In the genomic region with DNA sequence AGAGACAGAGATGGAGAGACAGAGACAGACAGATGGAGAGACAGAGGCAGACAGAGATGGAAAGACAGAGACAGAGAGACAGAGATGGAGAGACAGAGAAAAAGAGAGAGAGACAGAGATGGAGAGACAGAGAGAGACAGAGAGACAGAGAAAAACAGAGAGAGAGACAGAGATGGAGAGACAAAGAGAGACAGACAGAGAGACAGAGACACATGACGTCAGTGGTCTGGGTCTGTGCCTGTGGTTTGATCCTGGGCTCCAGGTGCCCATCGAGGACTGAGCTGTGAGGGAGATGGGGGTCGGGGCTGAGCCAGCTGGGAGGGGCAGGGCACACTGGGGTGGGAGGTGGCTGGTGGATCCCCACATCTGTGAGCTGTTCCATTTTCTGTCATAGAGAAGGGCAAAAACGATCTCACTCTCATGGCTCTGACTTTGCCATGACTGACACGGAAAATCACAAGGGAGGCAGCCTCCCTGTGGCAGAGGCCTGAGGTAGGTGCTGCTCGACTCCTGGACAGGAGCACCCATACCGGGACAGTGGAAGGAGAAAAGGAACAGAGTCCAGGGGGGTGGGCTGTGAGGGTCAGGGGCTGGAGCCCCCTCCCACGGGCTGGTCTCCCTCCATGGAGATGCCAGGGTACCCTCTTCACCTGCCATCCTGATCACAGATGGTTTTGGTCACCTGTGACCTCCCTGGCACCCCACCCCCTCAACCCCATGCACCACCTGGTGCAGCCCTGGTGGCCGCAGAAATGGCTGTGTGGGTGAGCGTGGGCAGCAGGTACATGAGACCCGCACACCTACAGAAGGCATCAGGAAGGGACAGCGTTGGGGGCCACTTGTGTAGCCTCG, we compare ENCODE assay signal across 25 cellular contexts. TPM values are rescaled to one million over a fixed set of nuclear protein-coding genes. Genes with fewer than 3 reads are reported as not detected.
"Had no signal": no experiment of that assay in that cellular context is flagged by ENCODE, and none has a peak within 500 bp of the region (broad histone marks: within the 10 kb centered on the region; RNA-seq: fewer than 3 reads in every experiment).

No MANE protein-coding gene starts in this region.

- H3K4me1 ChIP-seq: ascending aorta, gastroesophageal sphincter, heart right ventricle, upper lobe of right lung had no signal

- H3K9me3 ChIP-seq: ascending aorta, gastroesophageal sphincter, heart right ventricle, neutrophil, thoracic aorta, upper lobe of right lung had no signal

- H3K27ac ChIP-seq: ascending aorta, gastroesophageal sphincter, heart right ventricle, neutrophil, thoracic aorta, upper lobe of right lung had no signal

- H3K4me3 ChIP-seq: ascending aorta, gastroesophageal sphincter, heart right ventricle, thoracic aorta, upper lobe of right lung had no signal

- H3K36me3 Mint-ChIP-seq: activated naive CD4-positive, alpha-beta T cell treated with anti-CD3 and anti-CD28 coated beads, Interleukin-2, amount 10 ng/mL, durations not matched to agents 7 days and 5 days; immature natural killer cell; memory B cell; naive B cell had no signal

- DNase-seq: activated CD4-positive, alpha-beta T cell treated with anti-CD3 and anti-CD28 coated beads, Interleukin-2, amount 50 U/mL, for 48 hours; activated naive CD4-positive, alpha-beta T cell treated with anti-CD3 and anti-CD28 coated beads, Interleukin-2, amount 10 ng/mL, durations not matched to agents 7 days and 5 days; activated T-cell treated with anti-CD3 and anti-CD28 coated beads, Interleukin-2, amount 50 U/mL, for 24 hours; cortex of kidney; effector CD4-positive, alpha-beta T cell; heart right ventricle; immature natural killer cell; naive B cell; SIG-M5; small intestine; stimulated activated CD4-positive, alpha-beta T cell treated with anti-CD3 and anti-CD28 coated beads, Interleukin-15, amount 100 ng/mL, for 24 hours; stimulated activated CD4-positive, alpha-beta T cell treated with anti-CD3 and anti-CD28 coated beads, Interleukin-4, amount 100 ng/mL, for 1 hour; upper lobe of right lung had no signal

- H3K4me3 Mint-ChIP-seq: activated naive CD4-positive, alpha-beta T cell treated with anti-CD3 and anti-CD28 coated beads, Interleukin-2, amount 10 ng/mL, durations not matched to agents 7 days and 5 days; activated T-cell treated with anti-CD3 and anti-CD28 coated beads, Interleukin-2, amount 50 U/mL, for 24 hours; immature natural killer cell; memory B cell; naive B cell; T-helper 1 cell treated with Interleukin-12 subunit alpha and Interleukin-12 subunit beta and Interleukin-4 antibody, amounts not matched to agents 30 μg/mL and 1 μg/mL, for 36 hours had no signal

- H3K27me3 ChIP-seq: ascending aorta, neutrophil had no signal

- H3K27ac Mint-ChIP-seq: activated naive CD4-positive, alpha-beta T cell treated with anti-CD3 and anti-CD28 coated beads, Interleukin-2, amount 10 ng/mL, durations not matched to agents 7 days and 5 days; activated T-cell treated with anti-CD3 and anti-CD28 coated beads, Interleukin-2, amount 50 U/mL, for 24 hours; activated T-helper 2 cell treated with anti-CD3 and anti-CD28 coated beads, Interferon-gamma antibody, Interleukin-2, Interleukin-4, amounts not matched to agents 10 μg/mL and 5 μg/mL and 100 μg/mL, durations not matched to agents 14 hours and 24 hours and 36 hours; immature natural killer cell; memory B cell; naive B cell; T-helper 1 cell treated with Interleukin-12 subunit alpha and Interleukin-12 subunit beta and Interleukin-4 antibody, amounts not matched to agents 30 μg/mL and 1 μg/mL, for 36 hours had no signal

- H3K27me3 Mint-ChIP-seq: activated naive CD4-positive, alpha-beta T cell treated with anti-CD3 and anti-CD28 coated beads, Interleukin-2, amount 10 ng/mL, durations not matched to agents 7 days and 5 days had no signal

- H3K36me3 ChIP-seq: ascending aorta, gastroesophageal sphincter, heart right ventricle, neutrophil, thoracic aorta, upper lobe of right lung had no signal

- H3K4me1 Mint-ChIP-seq: activated naive CD4-positive, alpha-beta T cell treated with anti-CD3 and anti-CD28 coated beads, Interleukin-2, amount 10 ng/mL, durations not matched to agents 7 days and 5 days; immature natural killer cell; naive B cell had no signal

- H3K9me3 Mint-ChIP-seq: activated naive CD4-positive, alpha-beta T cell treated with anti-CD3 and anti-CD28 coated beads, Interleukin-2, amount 10 ng/mL, durations not matched to agents 7 days and 5 days; activated T-cell treated with anti-CD3 and anti-CD28 coated beads, Interleukin-2, amount 50 U/mL, for 24 hours; activated T-helper 2 cell treated with anti-CD3 and anti-CD28 coated beads, Interferon-gamma antibody, Interleukin-2, Interleukin-4, amounts not matched to agents 10 μg/mL and 5 μg/mL and 100 μg/mL, durations not matched to agents 14 hours and 24 hours and 36 hours; immature natural killer cell; T-helper 1 cell treated with Interleukin-12 subunit alpha and Interleukin-12 subunit beta and Interleukin-4 antibody, amounts not matched to agents 30 μg/mL and 1 μg/mL, for 36 hours had no signal

RNA-seq across cellular contexts. Expression of gene GLT6D1, which starts 28.8 kb away (rescaled TPM):
- total RNA-seq: activated T-helper 2 cell treated with anti-CD3 and anti-CD28 coated beads, Interferon-gamma antibody, Interleukin-2, Interleukin-4, amounts not matched to agents 10 μg/mL and 5 μg/mL and 100 μg/mL, durations not matched to agents 14 hours and 24 hours and 36 hours; ascending aorta; gastroesophageal sphincter; heart right ventricle; liver; mononuclear cell; posterior vena cava; thoracic aorta; upper lobe of right lung had no signal
- polyA plus RNA-seq: adipose tissue, esophagus, heart right ventricle, immature natural killer cell, liver, small intestine had no signal

RNA-seq across cellular contexts. Expression of gene PAEP, which starts 49.0 kb away (rescaled TPM):
- total RNA-seq: activated T-helper 2 cell treated with anti-CD3 and anti-CD28 coated beads, Interferon-gamma antibody, Interleukin-2, Interleukin-4, amounts not matched to agents 10 μg/mL and 5 μg/mL and 100 μg/mL, durations not matched to agents 14 hours and 24 hours and 36 hours; ascending aorta; gastroesophageal sphincter; heart right ventricle; liver; mononuclear cell; posterior vena cava; thoracic aorta; upper lobe of right lung had no signal
- polyA plus RNA-seq: adipose tissue, esophagus, heart right ventricle, immature natural killer cell, liver, small intestine had no signal

RNA-seq across cellular contexts. Expression of gene LCN9, which starts 52.6 kb away (rescaled TPM):
- total RNA-seq: activated T-helper 2 cell treated with anti-CD3 and anti-CD28 coated beads, Interferon-gamma antibody, Interleukin-2, Interleukin-4, amounts not matched to agents 10 μg/mL and 5 μg/mL and 100 μg/mL, durations not matched to agents 14 hours and 24 hours and 36 hours; ascending aorta; gastroesophageal sphincter; heart right ventricle; liver; mononuclear cell; posterior vena cava; thoracic aorta; upper lobe of right lung had no signal
- polyA plus RNA-seq: esophagus, heart right ventricle, immature natural killer cell, liver, small intestine had no signal
